Comparison of ENCODE assay signal across 8 cellular contexts in the genomic region with DNA sequence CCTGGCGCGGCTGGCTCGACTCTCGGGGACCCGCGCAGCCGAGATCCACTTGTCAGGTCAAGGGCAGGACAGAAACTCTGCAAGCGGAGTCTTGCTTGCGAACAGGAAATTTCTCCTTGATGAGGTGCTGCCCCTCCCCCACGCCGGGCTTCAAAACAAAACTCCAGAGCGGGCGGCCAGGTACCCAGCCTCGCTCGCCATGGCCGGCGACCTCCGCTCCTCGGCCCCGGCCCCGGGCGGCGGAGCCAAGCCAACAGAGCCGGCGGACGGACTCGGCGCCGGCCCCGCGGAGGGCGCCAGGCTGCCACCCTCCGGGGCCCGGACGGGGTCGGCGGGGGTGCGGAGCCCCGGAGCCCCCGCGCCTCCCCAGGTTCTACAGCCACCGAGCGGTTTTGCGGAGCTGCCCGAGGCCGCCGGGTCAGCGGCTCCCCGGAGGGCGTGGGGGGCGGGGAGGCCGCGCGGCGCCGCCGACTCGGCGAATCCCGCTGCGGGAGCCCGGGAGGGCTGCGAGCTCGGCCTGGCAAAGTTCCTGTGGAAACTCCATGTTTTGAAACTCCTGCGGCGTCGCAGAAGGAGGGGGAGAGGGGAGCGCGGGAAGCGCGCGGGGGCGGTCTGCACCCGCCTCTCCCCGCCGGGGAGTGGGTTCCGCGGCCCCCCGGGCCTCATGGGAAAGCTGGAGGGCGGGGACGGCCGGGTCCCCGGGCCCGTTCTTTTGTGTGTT. TPM values are rescaled to one million over a fixed set of nuclear protein-coding genes. Genes with fewer than 3 reads are reported as not detected.
A peak's percentile ranks its signal among the peaks of the same experiment; 100 is the strongest.
DNase-seq lines count a peak whose midpoint lies in the region; ATAC-seq and TF ChIP-seq lines count a peak whose summit lies in the region.

No MANE protein-coding gene starts in this region.

- 2% methylated on average over 21 of the region's 84 CpGs for WGBS in suprapubic skin

- DNase-seq in SIG-M5 treated with dmso at 0.1 percent for 504 hours (lab: John Stamatoyannopoulos, UW; ENCODE audit: unreplicated experiment) (peak; percentile 53), SIG-M5 (lab: John Stamatoyannopoulos, UW) (no peak), NCI-H2171 (lab: John Stamatoyannopoulos, UW) (peak; percentile 52), breast epithelium (ENCODE audit: low spot score in 2 of 2) (no peak), left lung (peak in 1 of 2 donors; percentile 72), suprapubic skin (ENCODE audit: low spot score in 2 of 2) (no peak)
- no peak for DNase-seq in activated T-cell treated with anti-CD3 and anti-CD28 coated beads, Interleukin-2, amount 50 U/mL, for 4 hours

- ATAC-seq in left lung, result peak; percentile 1
- ATAC-seq in HG02840 (IDR thresholded peaks at IDR 0.05; ENCODE audit: low FRiP score, unreplicated experiment), result no peak
- no peak for ATAC-seq in activated T-cell treated with anti-CD3 and anti-CD28 coated beads, Interleukin-2, amount 50 U/mL, for 4 hours

- TF ChIP-seq EP300 in suprapubic skin (IDR thresholded peaks at IDR 0.05), result no peak

- H3K4me3 ChIP-seq in breast epithelium (peak overlapping the region; percentile 52 to 83 (median 67)), left lung (peak overlapping the region; percentile 23 to 46), suprapubic skin (peak overlapping the region; percentile 72)

- no peaks in the 10 kb centered on the region for H3K9me3 Mint-ChIP-seq in activated T-cell treated with anti-CD3 and anti-CD28 coated beads, Interleukin-2, amount 50 U/mL, for 4 hours

- H3K27ac ChIP-seq in breast epithelium (peak overlapping the region; percentile 93 to 98), left lung (peak overlapping the region; percentile 77 to 83), suprapubic skin (peak overlapping the region; percentile 96)

- peaks cover 4 to 6% of the 10 kb centered on the region in 2 donors for H3K4me1 ChIP-seq in breast epithelium
- peaks cover 8 to 33% of the 10 kb centered on the region in 2 donors for H3K4me1 ChIP-seq in left lung
- peaks cover 38% of the 10 kb centered on the region for H3K4me1 ChIP-seq in suprapubic skin

- intact Hi-C loops in breast epithelium (cut with DNase I; ENCODE audit: low total_unique reads), result no loop called here
- intact Hi-C loops in left lung (cut with DNase I), result no loop called here

- H3K36me3 ChIP-seq in breast epithelium, result no peaks in the 10 kb centered on the region
- no peaks in the 10 kb centered on the region for H3K36me3 ChIP-seq in left lung
- H3K36me3 ChIP-seq in suprapubic skin, result no peaks in the 10 kb centered on the region

- H3K36me3 Mint-ChIP-seq in activated T-cell treated with anti-CD3 and anti-CD28 coated beads, Interleukin-2, amount 50 U/mL, for 4 hours (ENCODE audit: insufficient read depth), result no peaks in the 10 kb centered on the region

- no peaks in the 10 kb centered on the region for H3K9me3 ChIP-seq in breast epithelium
- no peaks in the 10 kb centered on the region for H3K9me3 ChIP-seq in left lung
- H3K9me3 ChIP-seq in suprapubic skin, result no peaks in the 10 kb centered on the region

- peaks cover 8% of the 10 kb centered on the region for H3K4me1 Mint-ChIP-seq in activated T-cell treated with anti-CD3 and anti-CD28 coated beads, Interleukin-2, amount 50 U/mL, for 4 hours (ENCODE audit: low read depth)

- TF ChIP-seq POLR2A in breast epithelium (IDR thresholded peaks at IDR 0.05) (no peak), suprapubic skin (IDR thresholded peaks at IDR 0.05) (no peak)

- peaks cover 3% of the 10 kb centered on the region for H3K27me3 Mint-ChIP-seq in activated T-cell treated with anti-CD3 and anti-CD28 coated beads, Interleukin-2, amount 50 U/mL, for 4 hours (ENCODE audit: low read depth)

- H3K27me3 ChIP-seq in breast epithelium (peaks cover 0 to 83% of the 10 kb centered on the region in 2 donors), left lung (peaks cover 0 to 64% of the 10 kb centered on the region in 2 donors), suprapubic skin (no peaks in the 10 kb centered on the region)

- no peak overlapping the region for H3K4me3 Mint-ChIP-seq in activated T-cell treated with anti-CD3 and anti-CD28 coated beads, Interleukin-2, amount 50 U/mL, for 4 hours

- TF ChIP-seq CTCF in breast epithelium (IDR thresholded peaks at IDR 0.05) (no peak), left lung (IDR thresholded peaks at IDR 0.05) (no peak), suprapubic skin (IDR thresholded peaks at IDR 0.05) (no peak)

RNA-seq across cellular contexts. Expression of a gene that starts 11.7 kb away (rescaled TPM):
- total RNA-seq in breast epithelium, result 10 to 100 TPM; 11.7 to 28.1 (median 27.9) TPM
- 10 to 100 TPM; 19.0 to 24.0 TPM for total RNA-seq in left lung
- 10 to 100 TPM; 20.9 to 36.0 (median 32.5) TPM for total RNA-seq in suprapubic skin
- total RNA-seq in activated T-cell treated with anti-CD3 and anti-CD28 coated beads, Interleukin-2, amount 50 U/mL, for 4 hours, result 10 to 100 TPM; 53.4 to 58.5 (median 54.5) TPM

Comparison
In these comparisons a context has a peak if more than half of its experiments do, and no peak if none do; other contexts are left out.
1. DNase-seq: peak in SIG-M5 treated with dmso at 0.1 percent for 504 hours (single experiment) and NCI-H2171 (single experiment); none in SIG-M5 (single experiment), breast epithelium (0 of 2), suprapubic skin (0 of 2) and activated T-cell treated with anti-CD3 and anti-CD28 coated beads, Interleukin-2, amount 50 U/mL, for 4 hours (single experiment).
2. Peak in every context shown above with its lines, with median percentiles within 50 percentile points of each other: H3K27ac ChIP-seq and H3K4me3 ChIP-seq.